Comparison of ENCODE assay signal across 10 cellular contexts in genomic region chr2:84511024-84511423, GRCh38. TPM values are rescaled to one million over a fixed set of nuclear protein-coding genes. Genes with fewer than 3 reads are reported as not detected.
DNase-seq lines count a peak whose midpoint lies in the region.
"Not testable (repeated sequence)": the region's sequence is repeated elsewhere in the genome, so short reads cannot be mapped to it uniquely, and the experiment has no call there.
"Had no signal": no experiment of that assay in that cellular context is flagged by ENCODE, and none has a peak within 500 bp of the region (broad histone marks: within the 10 kb centered on the region; RNA-seq: fewer than 3 reads in every experiment).

No MANE protein-coding gene starts in this region.

- not testable (repeated sequence) for H3K27ac ChIP-seq in CD8-positive, alpha-beta memory T cell (ENCODE audit: low read depth, low read length); effector memory CD4-positive, alpha-beta T cell (ENCODE audit: insufficient read depth, low read length, poor library complexity, severe bottlenecking)

- H3K9me3 ChIP-seq in CD8-positive, alpha-beta memory T cell (ENCODE audit: low read length); effector memory CD4-positive, alpha-beta T cell (ENCODE audit: control insufficient read depth, low read length): not testable (repeated sequence)

- H3K27ac Mint-ChIP-seq in CD8-positive, alpha-beta memory T cell = peak overlapping the region in 1 of 8 donors; percentile 29
- not testable (repeated sequence) for H3K27ac Mint-ChIP-seq in activated CD4-positive, alpha-beta memory T cell treated with anti-CD3 and anti-CD28 coated beads, Interleukin-2, amount 10 ng/mL, durations not matched to agents 7 days and 5 days

- POLR2A ChIA-PET in CD8-positive, alpha-beta memory T cell (lab: Charles Lee); activated CD4-positive, alpha-beta memory T cell treated with anti-CD3 and anti-CD28 coated beads, Interleukin-2, amount 10 ng/mL, durations not matched to agents 7 days and 5 days (lab: Charles Lee): not testable (repeated sequence)

- CTCF ChIA-PET in CD8-positive, alpha-beta memory T cell (lab: Charles Lee) = not testable (repeated sequence)
- CTCF ChIA-PET in activated CD4-positive, alpha-beta memory T cell treated with anti-CD3 and anti-CD28 coated beads, Interleukin-2, amount 10 ng/mL, durations not matched to agents 7 days and 5 days (lab: Charles Lee) = interaction anchor here (0.9 kb wide), 1 partner anchor 16 kb away, joined by 3 read pairs; no protein-coding TSS in a partner anchor

- H3K9me3 Mint-ChIP-seq in CD8-positive, alpha-beta memory T cell = peaks cover 0 to 15% (median 7%) of the 10 kb centered on the region in 5 donors
- H3K9me3 Mint-ChIP-seq in activated CD4-positive, alpha-beta memory T cell treated with anti-CD3 and anti-CD28 coated beads, Interleukin-2, amount 10 ng/mL, durations not matched to agents 7 days and 5 days = peaks cover 13% of the 10 kb centered on the region

- DNase-seq in CD8-positive, alpha-beta memory T cell = peak in 3 of 5 donors; percentile 6 to 64 (median 30)
- DNase-seq in NCI-H460 (ENCODE audit: extremely low read depth, low read depth) (peak; percentile 13), T follicular helper cell (ENCODE audit: low read depth) (peak; percentile 35), T-helper 9 cell (peak; percentile 22)
- DNase-seq in activated CD4-positive, alpha-beta memory T cell treated with anti-CD3 and anti-CD28 coated beads, Interleukin-2, amount 10 ng/mL, durations not matched to agents 7 days and 5 days = peak; percentile 68
- peak; percentile 68 for DNase-seq in activated effector memory CD4-positive, alpha-beta T cell treated with anti-CD3 and anti-CD28 coated beads, Interleukin-2, amount 50 U/mL, for 16 hours
- DNase-seq in effector memory CD4-positive, alpha-beta T cell = peak; percentile 14 to 29 (median 20)

- H3K4me1 Mint-ChIP-seq in CD8-positive, alpha-beta memory T cell = peaks cover 9 to 23% (median 16%) of the 10 kb centered on the region in 3 donors
- H3K4me1 Mint-ChIP-seq in activated CD4-positive, alpha-beta memory T cell treated with anti-CD3 and anti-CD28 coated beads, Interleukin-2, amount 10 ng/mL, durations not matched to agents 7 days and 5 days = peaks cover 22% of the 10 kb centered on the region

- peaks cover 0 to 27% (median 2%) of the 10 kb centered on the region in 3 donors for H3K36me3 Mint-ChIP-seq in CD8-positive, alpha-beta memory T cell
- not testable (repeated sequence) for H3K36me3 Mint-ChIP-seq in activated CD4-positive, alpha-beta memory T cell treated with anti-CD3 and anti-CD28 coated beads, Interleukin-2, amount 10 ng/mL, durations not matched to agents 7 days and 5 days (ENCODE audit: low read depth)

- peaks cover 3 to 13% of the 10 kb centered on the region in 2 donors for H3K27me3 Mint-ChIP-seq in CD8-positive, alpha-beta memory T cell
- H3K27me3 Mint-ChIP-seq in activated CD4-positive, alpha-beta memory T cell treated with anti-CD3 and anti-CD28 coated beads, Interleukin-2, amount 10 ng/mL, durations not matched to agents 7 days and 5 days = not testable (repeated sequence)

- not testable (repeated sequence) for H3K27me3 ChIP-seq in CD8-positive, alpha-beta memory T cell (ENCODE audit: insufficient read depth, low read length, poor library complexity, severe bottlenecking); effector memory CD4-positive, alpha-beta T cell (replicated peaks; ENCODE audit: control insufficient read depth, insufficient read depth, low read length, poor library complexity, severe bottlenecking)

- not testable (repeated sequence) for H3K36me3 ChIP-seq in CD8-positive, alpha-beta memory T cell (ENCODE audit: insufficient read depth, low read length); effector memory CD4-positive, alpha-beta T cell (ENCODE audit: control insufficient read depth, insufficient read depth, low read length)

- not testable (repeated sequence) for H3K4me3 ChIP-seq in CD8-positive, alpha-beta memory T cell (ENCODE audit: low read length); effector memory CD4-positive, alpha-beta T cell (ENCODE audit: insufficient read depth, low read depth, low read length, poor library complexity, severe bottlenecking)

- not testable (repeated sequence) for H3K4me1 ChIP-seq in CD8-positive, alpha-beta memory T cell (ENCODE audit: insufficient read depth, low read length); effector memory CD4-positive, alpha-beta T cell (ENCODE audit: control insufficient read depth, insufficient read depth, low read length, poor library complexity, severe bottlenecking)

- not testable (repeated sequence) for H3K4me3 Mint-ChIP-seq in CD8-positive, alpha-beta memory T cell; activated CD4-positive, alpha-beta memory T cell treated with anti-CD3 and anti-CD28 coated beads, Interleukin-2, amount 10 ng/mL, durations not matched to agents 7 days and 5 days

RNA-seq across cellular contexts. Expression of gene DNAH6, which starts 5.3 kb away (rescaled TPM):
- total RNA-seq in CD8-positive, alpha-beta memory T cell = under 1 TPM; 0.24 to 0.51 TPM
- 0.39 TPM for polyA plus RNA-seq in CD8-positive, alpha-beta memory T cell
- 0.02 and 0.06 TPM in 2 replicates for total RNA-seq in NCI-H460 (2014; rRNA removed; shearing (Covaris generic))
- polyA plus RNA-seq in NCI-H460 (2014; cell fraction: nucleus; rRNA removed) = 0.06 TPM in 1 of 2 replicates, not detected in the other
- total RNA-seq in activated CD4-positive, alpha-beta memory T cell treated with anti-CD3 and anti-CD28 coated beads, Interleukin-2, amount 10 ng/mL, durations not matched to agents 7 days and 5 days = under 1 TPM; 0.45 to 0.50 TPM
- total RNA-seq: LHCN-M2, PC-9 had no signal
- polyA plus RNA-seq: GM23248 had no signal

RNA-seq across cellular contexts. Expression of gene SUCLG1, which starts 51.9 kb away (rescaled TPM):
- total RNA-seq in CD8-positive, alpha-beta memory T cell = 10 to 100 TPM; 66.8 to 72.7 TPM
- polyA plus RNA-seq in CD8-positive, alpha-beta memory T cell = 86.0 TPM
- total RNA-seq in NCI-H460 (2014; rRNA removed; shearing (Covaris generic)) = 69.0 and 84.5 TPM in 2 replicates
- polyA plus RNA-seq in NCI-H460 (2014; cell fraction: nucleus; rRNA removed) = 239 and 324 TPM in 2 replicates
- 10 to 100 TPM; 66.1 to 69.0 TPM for total RNA-seq in activated CD4-positive, alpha-beta memory T cell treated with anti-CD3 and anti-CD28 coated beads, Interleukin-2, amount 10 ng/mL, durations not matched to agents 7 days and 5 days

Comparison
In these comparisons a context has a peak if more than half of its experiments do, and no peak if none do; other contexts are left out.
1. DNase-seq: peak in every context shown above with its lines; median percentile 68 in activated CD4-positive, alpha-beta memory T cell treated with anti-CD3 and anti-CD28 coated beads, Interleukin-2, amount 10 ng/mL, durations not matched to agents 7 days and 5 days; 68 in activated effector memory CD4-positive, alpha-beta T cell treated with anti-CD3 and anti-CD28 coated beads, Interleukin-2, amount 50 U/mL, for 16 hours; 35 in T follicular helper cell; 30 in CD8-positive, alpha-beta memory T cell; 22 in T-helper 9 cell; 20 in effector memory CD4-positive, alpha-beta T cell; 13 in NCI-H460.